In genomic region chr20:53593466-53594007, GRCh38 we compare ENCODE assay signal across 1 cellular context.
TF ChIP-seq lines count a peak whose summit lies in the region.

Gene ZNF217 (minus strand): TSS chr20:53593839. CDS start chr20:53582826, 11,013 bp downstream.

TF ChIP-seq in HepG2, 621 proteins besides CTCF, POLR2A, EP300 and RAD21 (continued from another document):
- TF ChIP-seq UBTF (CRISPR knock-in tag; IDR thresholded peaks at IDR 0.05) = peak; percentile 63; the same call in 1 of the 2 replicates
- TF ChIP-seq DRAP1 (CRISPR knock-in tag; IDR thresholded peaks at IDR 0.05) = 0 out of 2 replicates have a peak, but pooled peaks have one; percentile 14
- TF ChIP-seq SRSF4 (IDR thresholded peaks at IDR 0.05; ENCODE audit: low read depth, low read length, poor library complexity, severe bottlenecking) = peak; percentile 48
- TF ChIP-seq PLSCR1 (CRISPR knock-in tag; IDR thresholded peaks at IDR 0.05; ENCODE audit: borderline replicate concordance) = 0 out of 2 replicates have a peak, but pooled peaks have one; percentile 2
- TF ChIP-seq MYC (CRISPR knock-in tag; IDR thresholded peaks at IDR 0.05; ENCODE audit: borderline replicate concordance) = peak; percentile 44; the same call in 1 of the 2 replicates
- TF ChIP-seq, protein P1, sequence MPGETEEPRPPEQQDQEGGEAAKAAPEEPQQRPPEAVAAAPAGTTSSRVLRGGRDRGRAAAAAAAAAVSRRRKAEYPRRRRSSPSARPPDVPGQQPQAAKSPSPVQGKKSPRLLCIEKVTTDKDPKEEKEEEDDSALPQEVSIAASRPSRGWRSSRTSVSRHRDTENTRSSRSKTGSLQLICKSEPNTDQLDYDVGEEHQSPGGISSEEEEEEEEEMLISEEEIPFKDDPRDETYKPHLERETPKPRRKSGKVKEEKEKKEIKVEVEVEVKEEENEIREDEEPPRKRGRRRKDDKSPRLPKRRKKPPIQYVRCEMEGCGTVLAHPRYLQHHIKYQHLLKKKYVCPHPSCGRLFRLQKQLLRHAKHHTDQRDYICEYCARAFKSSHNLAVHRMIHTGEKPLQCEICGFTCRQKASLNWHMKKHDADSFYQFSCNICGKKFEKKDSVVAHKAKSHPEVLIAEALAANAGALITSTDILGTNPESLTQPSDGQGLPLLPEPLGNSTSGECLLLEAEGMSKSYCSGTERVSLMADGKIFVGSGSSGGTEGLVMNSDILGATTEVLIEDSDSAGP (CRISPR knock-in tag; IDR thresholded peaks at IDR 0.05; ENCODE audit: borderline replicate concordance) = peak; percentile 10; the same call in 1 of the 2 replicates
- TF ChIP-seq POLR2AphosphoS5 (IDR thresholded peaks at IDR 0.05; ENCODE audit: low read depth, low read length) = peak; percentile 42; the same call in 1 of the 2 replicates
- peak; percentile 67 for TF ChIP-seq GABPB1 (CRISPR knock-in tag; IDR thresholded peaks at IDR 0.05)
